ENCODE assay signal across 7 cellular contexts in genomic region chr14:31286456-31287293, GRCh38.
DNase-seq lines count a peak whose midpoint lies in the region; ATAC-seq, FAIRE-seq and TF ChIP-seq lines count a peak whose summit lies in the region.

No MANE protein-coding gene starts in this region.

- DNase-seq in ELF-1 (ENCODE audit: low read depth, low spot score): peak; percentile 14
- peak; percentile 88 for DNase-seq in Karpas-422
- DNase-seq in bronchial epithelial cell (ENCODE audit: low read depth): no peak
- DNase-seq in nephron progenitor cell: peak; percentile 33

- no peaks in the 10 kb centered on the region for H3K4me1 Mint-ChIP-seq in nephron progenitor cell

- no peaks in the 10 kb centered on the region for H4K20me1 ChIP-seq in Karpas-422 (ENCODE audit: insufficient read depth, low read depth, low read length)

- H3K36me3 ChIP-seq in Karpas-422 (ENCODE audit: insufficient read depth, low read length) (no peaks in the 10 kb centered on the region), bronchial epithelial cell (ENCODE audit: control insufficient read depth, insufficient read depth, low read length) (no peaks in the 10 kb centered on the region)

- H3K9me3 ChIP-seq in Karpas-422 (ENCODE audit: low read length): no peaks in the 10 kb centered on the region

- peaks cover 5% of the 10 kb centered on the region for H3K36me3 Mint-ChIP-seq in nephron progenitor cell (ENCODE audit: low read depth)

- ATAC-seq in GM18517 (IDR thresholded peaks at IDR 0.05; ENCODE audit: unreplicated experiment) (no peak), HG03045 (IDR thresholded peaks at IDR 0.05; ENCODE audit: unreplicated experiment) (no peak), HG02642 (IDR thresholded peaks at IDR 0.05; ENCODE audit: poor library complexity, unreplicated experiment) (no peak)

- no peak for FAIRE-seq in bronchial epithelial cell (lab: Jason Lieb, UNC)

- no peak overlapping the region for H3K27ac Mint-ChIP-seq in nephron progenitor cell

- no peaks in the 10 kb centered on the region for H3K27me3 Mint-ChIP-seq in nephron progenitor cell (ENCODE audit: low read depth, poor library complexity)

- H2AFZ ChIP-seq in Karpas-422 (ENCODE audit: low read length): no peak overlapping the region; the same call in 1 of the 2 replicates

- peak; percentile 38 for TF ChIP-seq CTCF in bronchial epithelial cell (IDR thresholded peaks at IDR 0.05; ENCODE audit: insufficient read depth, low read length, severe bottlenecking)
- TF ChIP-seq CTCF in nephron progenitor cell (IDR thresholded peaks at IDR 0.05): peak; percentile 49

- H3K9me2 ChIP-seq in Karpas-422 (replicated peaks; ENCODE audit: insufficient read depth, low read length): no peaks in the 10 kb centered on the region

- no peaks in the 10 kb centered on the region for H3K9me3 Mint-ChIP-seq in nephron progenitor cell

- peaks cover 17% of the 10 kb centered on the region for H3K4me1 ChIP-seq in Karpas-422 (ENCODE audit: low read length)

- H3K4me3 ChIP-seq in Karpas-422 (ENCODE audit: low read length) (no peak overlapping the region), bronchial epithelial cell (ENCODE audit: low read depth, low read length) (no peak overlapping the region)

- H3K27ac ChIP-seq in Karpas-422 (ENCODE audit: low read length): no peak overlapping the region

- no peak overlapping the region for H3K4me3 Mint-ChIP-seq in nephron progenitor cell

- H3K27me3 ChIP-seq in Karpas-422 (ENCODE audit: low read length) (no peaks in the 10 kb centered on the region), bronchial epithelial cell (ENCODE audit: control insufficient read depth, insufficient read depth, low read length) (no peaks in the 10 kb centered on the region)

- H3K4me2 ChIP-seq in Karpas-422 (ENCODE audit: low read depth, low read length, poor library complexity, severe bottlenecking): no peak overlapping the region

- no peaks in the 10 kb centered on the region for H3K79me2 ChIP-seq in Karpas-422 (ENCODE audit: low read length)

- no peak overlapping the region for H3K9ac ChIP-seq in Karpas-422 (ENCODE audit: low read length)
